ENCODE assay signal across 30 cellular contexts in the genomic region with DNA sequence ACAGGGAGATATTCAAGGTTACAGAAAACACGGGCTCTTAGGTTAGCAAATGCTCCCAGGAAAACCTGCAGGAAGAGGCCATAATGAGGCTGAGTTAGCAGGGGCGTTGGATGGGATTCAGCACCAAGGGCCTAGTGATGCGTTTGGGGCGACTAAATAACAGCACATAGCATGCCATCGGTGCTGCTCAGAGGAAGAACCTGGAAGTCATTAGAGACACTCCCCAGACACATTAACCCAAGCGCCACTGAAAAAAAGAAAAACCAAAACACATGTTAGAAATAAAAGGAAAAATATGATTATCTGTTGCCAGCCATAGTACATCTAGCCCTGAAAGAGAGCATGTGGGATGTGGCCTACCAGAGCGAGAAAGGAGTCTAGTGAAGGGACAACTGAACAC. TPM values are rescaled to one million over a fixed set of nuclear protein-coding genes. Genes with fewer than 3 reads are reported as not detected.
"Had no signal": no experiment of that assay in that cellular context is flagged by ENCODE, and none has a peak within 500 bp of the region (broad histone marks: within the 10 kb centered on the region; RNA-seq: fewer than 3 reads in every experiment).

No MANE protein-coding gene starts in this region.

- H3K4me1 Mint-ChIP-seq: activated CD4-positive, alpha-beta T cell treated with anti-CD3 and anti-CD28 coated beads, Interleukin-2, amount 10 ng/mL, durations not matched to agents 24 days and 14 days; activated CD8-positive, alpha-beta memory T cell treated with anti-CD3 and anti-CD28 coated beads, Interleukin-2, amount 10 ng/mL, durations not matched to agents 7 days and 5 days; activated naive CD8-positive, alpha-beta T cell treated with anti-CD3 and anti-CD28 coated beads, Interleukin-2, amount 50 U/mL, for 24 hours; immature natural killer cell; stimulated activated memory B cell treated with anti-CD40 and anti-IgM and Interleukin-4, amounts not matched to agents 10 μg/mL and 1 μg/mL and 100 μg/mL, for 72 hours had no signal

- H3K4me1 ChIP-seq: tibial nerve had no signal

- H3K36me3 Mint-ChIP-seq: activated CD8-positive, alpha-beta memory T cell treated with anti-CD3 and anti-CD28 coated beads, Interleukin-2, amount 10 ng/mL, durations not matched to agents 7 days and 5 days; immature natural killer cell; natural killer cell treated with Interleukin-12 subunit alpha and Interleukin-12 subunit beta and Interleukin-15 and Interleukin-18, amount 100 ng/mL, for 72 hours; stimulated activated memory B cell treated with anti-CD40 and anti-IgM and Interleukin-4, amounts not matched to agents 10 μg/mL and 1 μg/mL and 100 μg/mL, for 72 hours had no signal

- H3K27ac Mint-ChIP-seq: activated CD4-positive, alpha-beta T cell treated with anti-CD3 and anti-CD28 coated beads, Interleukin-2, amount 10 ng/mL, durations not matched to agents 24 days and 14 days; activated CD8-positive, alpha-beta memory T cell treated with anti-CD3 and anti-CD28 coated beads, Interleukin-2, amount 10 ng/mL, durations not matched to agents 7 days and 5 days; activated CD8-positive, alpha-beta T cell treated with anti-CD3 and anti-CD28 coated beads for 36 hours; activated naive CD8-positive, alpha-beta T cell treated with anti-CD3 and anti-CD28 coated beads, Interleukin-2, amount 50 U/mL, for 24 hours; activated T-helper 1 cell treated with anti-CD3 and anti-CD28 coated beads, Interleukin-12 subunit alpha, Interleukin-12 subunit beta, Interleukin-2, Interleukin-4 antibody, amounts not matched to agents 30 ng/mL and 10 ng/mL and 1 ng/mL, durations not matched to agents 14 hours and 24 hours and 36 hours; immature natural killer cell; natural killer cell treated with Interleukin-12 subunit alpha and Interleukin-12 subunit beta and Interleukin-15 and Interleukin-18, amount 100 ng/mL, for 72 hours; stimulated activated memory B cell treated with anti-CD40 and anti-IgM and Interleukin-4, amounts not matched to agents 10 μg/mL and 1 μg/mL and 100 μg/mL, for 72 hours had no signal

- H3K9me3 ChIP-seq: left ventricle myocardium inferior, neutrophil, right lobe of liver, stomach, suprapubic skin, tibial nerve had no signal

- H3K4me3 Mint-ChIP-seq: activated CD4-positive, alpha-beta T cell treated with anti-CD3 and anti-CD28 coated beads, Interleukin-2, amount 10 ng/mL, durations not matched to agents 24 days and 14 days; activated CD8-positive, alpha-beta memory T cell treated with anti-CD3 and anti-CD28 coated beads, Interleukin-2, amount 10 ng/mL, durations not matched to agents 7 days and 5 days; activated CD8-positive, alpha-beta T cell treated with anti-CD3 and anti-CD28 coated beads for 36 hours; activated naive CD8-positive, alpha-beta T cell treated with anti-CD3 and anti-CD28 coated beads, Interleukin-2, amount 50 U/mL, for 24 hours; activated T-helper 1 cell treated with anti-CD3 and anti-CD28 coated beads, Interleukin-12 subunit alpha, Interleukin-12 subunit beta, Interleukin-2, Interleukin-4 antibody, amounts not matched to agents 30 ng/mL and 10 ng/mL and 1 ng/mL, durations not matched to agents 14 hours and 24 hours and 36 hours; immature natural killer cell; natural killer cell treated with Interleukin-12 subunit alpha and Interleukin-12 subunit beta and Interleukin-15 and Interleukin-18, amount 100 ng/mL, for 72 hours; stimulated activated memory B cell treated with anti-CD40 and anti-IgM and Interleukin-4, amounts not matched to agents 10 μg/mL and 1 μg/mL and 100 μg/mL, for 72 hours had no signal

- H3K27ac ChIP-seq: brain microvascular endothelial cell, hepatocyte, left ventricle myocardium inferior, neutrophil, right lobe of liver, stomach, suprapubic skin, tibial nerve had no signal

- H3K79me2 ChIP-seq: hepatocyte had no signal

- H3K4me2 ChIP-seq: hepatocyte had no signal

- H3K4me3 ChIP-seq: hepatocyte, left ventricle myocardium inferior, right lobe of liver, skin epidermis, stomach, suprapubic skin, tibial nerve had no signal

- ATAC-seq: activated CD8-positive, alpha-beta memory T cell treated with anti-CD3 and anti-CD28 coated beads, Interleukin-2, amount 10 ng/mL, durations not matched to agents 7 days and 5 days; activated CD8-positive, alpha-beta T cell treated with anti-CD3 and anti-CD28 coated beads for 36 hours; activated naive CD8-positive, alpha-beta T cell treated with anti-CD3 and anti-CD28 coated beads, Interleukin-2, amount 50 U/mL, for 24 hours; natural killer cell treated with Interleukin-12 subunit alpha and Interleukin-12 subunit beta and Interleukin-15 and Interleukin-18, amount 100 ng/mL, for 72 hours; right lobe of liver; stimulated activated memory B cell treated with anti-CD40 and anti-IgM and Interleukin-4, amounts not matched to agents 10 μg/mL and 1 μg/mL and 100 μg/mL, for 72 hours had no signal

- DNase-seq: activated CD4-positive, alpha-beta T cell treated with anti-CD3 and anti-CD28 coated beads, Interleukin-2, amount 10 ng/mL, durations not matched to agents 24 days and 14 days; activated CD8-positive, alpha-beta memory T cell treated with anti-CD3 and anti-CD28 coated beads, Interleukin-2, amount 10 ng/mL, durations not matched to agents 7 days and 5 days; activated CD8-positive, alpha-beta T cell treated with anti-CD3 and anti-CD28 coated beads for 36 hours; activated gamma-delta T cell; activated naive CD4-positive, alpha-beta T cell treated with anti-CD3 and anti-CD28 coated beads, Interleukin-2, amount 50 U/mL, for 16 hours; activated naive CD8-positive, alpha-beta T cell treated with anti-CD3 and anti-CD28 coated beads, Interleukin-2, amount 50 U/mL, for 24 hours; activated T-cell treated with anti-CD3 and anti-CD28 coated beads for 4 hours; anterior cingulate cortex; brain microvascular endothelial cell; effector memory CD4-positive, alpha-beta T cell; glutamatergic neuron; immature natural killer cell; left ventricle myocardium inferior; mammary epithelial cell; right lobe of liver; stimulated activated CD4-positive, alpha-beta T cell treated with anti-CD3 and anti-CD28 coated beads, Interleukin-15, amount 100 ng/mL, for 24 hours; stomach had no signal

- H3K36me3 ChIP-seq: brain microvascular endothelial cell, left ventricle myocardium inferior, neutrophil, right lobe of liver, stomach, suprapubic skin, tibial nerve had no signal

- H3K27me3 ChIP-seq: brain microvascular endothelial cell, hepatocyte, right lobe of liver, tibial nerve had no signal

- H2AFZ ChIP-seq: hepatocyte had no signal

- H3K9me3 Mint-ChIP-seq: activated CD4-positive, alpha-beta T cell treated with anti-CD3 and anti-CD28 coated beads, Interleukin-2, amount 10 ng/mL, durations not matched to agents 24 days and 14 days; activated CD8-positive, alpha-beta T cell treated with anti-CD3 and anti-CD28 coated beads for 36 hours; activated naive CD8-positive, alpha-beta T cell treated with anti-CD3 and anti-CD28 coated beads, Interleukin-2, amount 50 U/mL, for 24 hours; activated T-helper 1 cell treated with anti-CD3 and anti-CD28 coated beads, Interleukin-12 subunit alpha, Interleukin-12 subunit beta, Interleukin-2, Interleukin-4 antibody, amounts not matched to agents 30 ng/mL and 10 ng/mL and 1 ng/mL, durations not matched to agents 14 hours and 24 hours and 36 hours; immature natural killer cell; natural killer cell treated with Interleukin-12 subunit alpha and Interleukin-12 subunit beta and Interleukin-15 and Interleukin-18, amount 100 ng/mL, for 72 hours; stimulated activated memory B cell treated with anti-CD40 and anti-IgM and Interleukin-4, amounts not matched to agents 10 μg/mL and 1 μg/mL and 100 μg/mL, for 72 hours had no signal

- H3K27me3 Mint-ChIP-seq: activated CD8-positive, alpha-beta T cell treated with anti-CD3 and anti-CD28 coated beads for 36 hours had no signal

RNA-seq across cellular contexts. Expression of a gene that starts 28.8 kb away (rescaled TPM):
- total RNA-seq: activated CD4-positive, alpha-beta T cell treated with anti-CD3 and anti-CD28 coated beads, Interleukin-2, amount 10 ng/mL, durations not matched to agents 24 days and 14 days; activated CD8-positive, alpha-beta memory T cell treated with anti-CD3 and anti-CD28 coated beads, Interleukin-2, amount 10 ng/mL, durations not matched to agents 7 days and 5 days; activated CD8-positive, alpha-beta T cell treated with anti-CD3 and anti-CD28 coated beads for 36 hours; activated T-helper 1 cell treated with anti-CD3 and anti-CD28 coated beads, Interleukin-12 subunit alpha, Interleukin-12 subunit beta, Interleukin-2, Interleukin-4 antibody, amounts not matched to agents 30 ng/mL and 10 ng/mL and 1 ng/mL, durations not matched to agents 14 hours and 24 hours and 36 hours; dermis microvascular lymphatic vessel endothelial cell; frontal cortex; hepatocyte; left ventricle myocardium inferior; mammary epithelial cell; natural killer cell treated with Interleukin-12 subunit alpha and Interleukin-12 subunit beta and Interleukin-15 and Interleukin-18, amount 100 ng/mL, for 72 hours; right lobe of liver; stomach; suprapubic skin; T-helper 2 cell treated with Interferon-gamma antibody and Interleukin-4, amounts not matched to agents 100 ng/mL and 5 ng/mL, for 36 hours; tibial nerve; urinary bladder had no signal
- polyA plus RNA-seq: esophagus, hepatocyte, immature natural killer cell, mammary epithelial cell, stomach, urinary bladder had no signal
